In the genomic region with DNA sequence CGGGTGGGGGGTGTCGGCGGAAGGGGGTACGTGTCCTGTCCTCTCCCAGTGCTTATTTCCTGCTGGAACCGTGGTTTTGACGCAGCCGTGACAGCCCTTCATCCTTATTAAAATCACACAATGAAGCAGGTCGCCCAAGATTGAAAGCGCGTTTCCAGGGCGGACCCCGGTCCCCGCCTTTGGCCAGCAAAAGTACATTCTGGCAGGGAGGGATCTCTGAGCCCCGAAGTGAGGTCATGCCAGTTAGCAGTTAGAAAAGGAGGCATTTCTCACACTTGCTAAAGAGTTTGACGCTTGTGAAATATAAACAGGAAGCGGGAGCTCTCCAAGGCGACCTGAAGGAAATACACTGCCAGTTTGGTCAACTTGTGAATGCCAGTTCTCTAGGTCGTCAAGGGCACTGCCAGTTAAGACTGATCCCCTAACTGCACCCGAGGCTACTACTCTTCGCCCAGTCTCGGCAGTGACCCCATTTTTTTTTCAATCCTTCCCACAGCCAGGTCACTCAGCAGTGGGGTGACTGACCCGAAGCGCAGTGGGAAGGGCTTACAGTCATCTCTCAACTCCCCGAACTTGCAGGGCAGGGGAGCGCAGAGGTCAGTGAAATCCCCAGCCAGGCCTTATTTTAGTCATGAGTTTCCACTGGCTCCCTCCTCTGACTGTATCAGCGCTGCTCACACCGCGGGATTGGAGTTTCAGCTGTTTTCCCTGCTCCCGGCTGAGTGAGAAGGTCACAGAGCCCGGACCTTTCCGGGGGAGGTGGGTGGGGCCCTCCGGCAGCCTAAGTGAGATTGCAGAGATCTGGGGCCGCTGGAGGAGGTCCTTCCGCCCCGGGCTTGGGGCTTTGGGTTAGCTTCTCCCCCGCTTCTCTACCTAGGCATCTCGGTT, we compare ENCODE assay signal across 8 cellular contexts. TPM values are rescaled to one million over a fixed set of nuclear protein-coding genes. Genes with fewer than 3 reads are reported as not detected.
DNase-seq lines count a peak whose midpoint lies in the region; ATAC-seq and TF ChIP-seq lines count a peak whose summit lies in the region.

No MANE protein-coding gene starts in this region.

- no peaks in the 10 kb centered on the region for H3K9me2 ChIP-seq in OCI-LY1 (ENCODE audit: low read depth, low read length)

- intact Hi-C loops in activated T-helper 1 cell treated with anti-CD3 and anti-CD28 coated beads, Interleukin-12 subunit alpha, Interleukin-12 subunit beta, Interleukin-2, Interleukin-4 antibody, amounts not matched to agents 30 ng/mL and 10 ng/mL and 1 ng/mL, durations not matched to agents 14 hours and 24 hours and 36 hours (cut with micrococcal nuclease) = loop anchor here (1.0 to 2.0 kb wide), 10 partner anchors 50 to 266 kb away; a partner anchor contains a TSS

- no peaks in the 10 kb centered on the region for H3K27me3 Mint-ChIP-seq in activated T-helper 1 cell treated with anti-CD3 and anti-CD28 coated beads, Interleukin-12 subunit alpha, Interleukin-12 subunit beta, Interleukin-2, Interleukin-4 antibody, amounts not matched to agents 30 ng/mL and 10 ng/mL and 1 ng/mL, durations not matched to agents 14 hours and 24 hours and 36 hours (ENCODE audit: insufficient read depth)
- H3K27me3 Mint-ChIP-seq in naive thymus-derived CD8-positive, alpha-beta T cell = no peaks in the 10 kb centered on the region

- H3K27me3 ChIP-seq in OCI-LY1 (ENCODE audit: insufficient read depth, low read length) = no peaks in the 10 kb centered on the region
- H3K27me3 ChIP-seq in fibroblast of lung (ENCODE audit: control insufficient read depth, insufficient read depth, low read length) = no peaks in the 10 kb centered on the region

- peak overlapping the region; percentile 63 for H3K4me2 ChIP-seq in OCI-LY1 (ENCODE audit: low read length)
- peak overlapping the region; percentile 84 for H3K4me2 ChIP-seq in fibroblast of lung (ENCODE audit: extremely low read depth, insufficient read depth, low read length)

- H3K9me3 Mint-ChIP-seq in activated T-helper 1 cell treated with anti-CD3 and anti-CD28 coated beads, Interleukin-12 subunit alpha, Interleukin-12 subunit beta, Interleukin-2, Interleukin-4 antibody, amounts not matched to agents 30 ng/mL and 10 ng/mL and 1 ng/mL, durations not matched to agents 14 hours and 24 hours and 36 hours = peaks cover 17% of the 10 kb centered on the region
- no peaks in the 10 kb centered on the region for H3K9me3 Mint-ChIP-seq in naive thymus-derived CD8-positive, alpha-beta T cell

- H3K79me2 ChIP-seq in OCI-LY1 (ENCODE audit: insufficient read depth, low read length) (no peaks in the 10 kb centered on the region), fibroblast of lung (ENCODE audit: control insufficient read depth, insufficient read depth, low read length) (peaks cover 22% of the 10 kb centered on the region)

- DNase-seq in activated T-helper 1 cell treated with anti-CD3 and anti-CD28 coated beads, Interleukin-12 subunit alpha, Interleukin-12 subunit beta, Interleukin-2, Interleukin-4 antibody, amounts not matched to agents 30 ng/mL and 10 ng/mL and 1 ng/mL, durations not matched to agents 14 hours and 24 hours and 36 hours (ENCODE audit: low spot score) = peak; percentile 76
- DNase-seq in fibroblast of lung (ENCODE audit: low read depth in 2 of 2) = peak; percentile 86 to 88
- DNase-seq in naive thymus-derived CD8-positive, alpha-beta T cell = peak in 6 of 10 donors; percentile 34 to 65 (median 51)
- peak; percentile 94 for DNase-seq in stromal cell of bone marrow (ENCODE audit: low read depth)
- no peak for DNase-seq in DMS153 treated with DMSO at 0.1 percent for 48 hours (lab: John Stamatoyannopoulos, UW; ENCODE audit: unreplicated experiment)

- no peak overlapping the region for H3K27ac ChIP-seq in OCI-LY1 (ENCODE audit: low read depth, low read length, poor library complexity, severe bottlenecking)
- peak overlapping the region; percentile 86 for H3K27ac ChIP-seq in fibroblast of lung (ENCODE audit: insufficient read depth, low read length)

- H3K27ac Mint-ChIP-seq in activated T-helper 1 cell treated with anti-CD3 and anti-CD28 coated beads, Interleukin-12 subunit alpha, Interleukin-12 subunit beta, Interleukin-2, Interleukin-4 antibody, amounts not matched to agents 30 ng/mL and 10 ng/mL and 1 ng/mL, durations not matched to agents 14 hours and 24 hours and 36 hours = peak overlapping the region; percentile 100
- H3K27ac Mint-ChIP-seq in naive thymus-derived CD8-positive, alpha-beta T cell = peak overlapping the region; percentile 75 to 100 (median 92)

- H3K9ac ChIP-seq in OCI-LY1 (ENCODE audit: low read length) (peak overlapping the region; percentile 2; the same call in 1 of the 2 replicates), fibroblast of lung (ENCODE audit: insufficient read depth, low read length) (peak overlapping the region; percentile 87)

- ATAC-seq in GM18858 (IDR thresholded peaks at IDR 0.05; ENCODE audit: unreplicated experiment) = peak; percentile 33
- peak; percentile 42 for ATAC-seq in HG02885 (IDR thresholded peaks at IDR 0.05; ENCODE audit: poor library complexity, unreplicated experiment)
- ATAC-seq in naive thymus-derived CD8-positive, alpha-beta T cell = peak; percentile 17 to 19

- no peaks in the 10 kb centered on the region for H3F3A ChIP-seq in OCI-LY1 (ENCODE audit: insufficient read depth, low read length)

- TF ChIP-seq CTCF in OCI-LY1 (IDR thresholded peaks at IDR 0.05; ENCODE audit: low read length) (no peak), fibroblast of lung (conservative IDR thresholded peaks at IDR 0.05 in 1 of 2, IDR thresholded peaks at IDR 0.05 in 1 of 2; ENCODE audit: low read depth in 1 of 2, low read length in 2 of 2) (peak in 1 of 2 donors; percentile 22)

- H3K4me3 ChIP-seq in OCI-LY1 (ENCODE audit: low read depth, low read length, poor library complexity, severe bottlenecking) (peak overlapping the region; percentile 58), fibroblast of lung (replicated peaks in 1 of 4; ENCODE audit: control extremely low read depth in 1 of 4, insufficient read depth in 1 of 4, low read depth in 3 of 4, low read length in 4 of 4) (peak overlapping the region; percentile 19 to 70 (median 58))

- H3K36me3 ChIP-seq in OCI-LY1 (ENCODE audit: insufficient read depth, low read length) (no peaks in the 10 kb centered on the region), fibroblast of lung (ENCODE audit: control insufficient read depth, insufficient read depth, low read length) (no peaks in the 10 kb centered on the region)

- H3K9me3 ChIP-seq in OCI-LY1 (ENCODE audit: low read length) (no peaks in the 10 kb centered on the region), fibroblast of lung (ENCODE audit: control insufficient read depth, insufficient read depth, low read depth, low read length) (no peaks in the 10 kb centered on the region)

- H3K4me1 ChIP-seq in OCI-LY1 (ENCODE audit: insufficient read depth, low read length, severe bottlenecking) (peaks cover 23% of the 10 kb centered on the region), fibroblast of lung (ENCODE audit: control insufficient read depth, extremely low read depth, insufficient read depth, low read length) (peaks cover 6% of the 10 kb centered on the region)

- H4K20me1 ChIP-seq in OCI-LY1 (ENCODE audit: insufficient read depth, low read length) (no peaks in the 10 kb centered on the region), fibroblast of lung (ENCODE audit: control insufficient read depth, extremely low read depth, insufficient read depth, low read length) (no peaks in the 10 kb centered on the region)

- peaks cover 39% of the 10 kb centered on the region for H3K4me1 Mint-ChIP-seq in activated T-helper 1 cell treated with anti-CD3 and anti-CD28 coated beads, Interleukin-12 subunit alpha, Interleukin-12 subunit beta, Interleukin-2, Interleukin-4 antibody, amounts not matched to agents 30 ng/mL and 10 ng/mL and 1 ng/mL, durations not matched to agents 14 hours and 24 hours and 36 hours (ENCODE audit: low read depth)
- H3K4me1 Mint-ChIP-seq in naive thymus-derived CD8-positive, alpha-beta T cell = peaks cover 16 to 57% (median 40%) of the 10 kb centered on the region in 4 donors

- H3K4me3 Mint-ChIP-seq in activated T-helper 1 cell treated with anti-CD3 and anti-CD28 coated beads, Interleukin-12 subunit alpha, Interleukin-12 subunit beta, Interleukin-2, Interleukin-4 antibody, amounts not matched to agents 30 ng/mL and 10 ng/mL and 1 ng/mL, durations not matched to agents 14 hours and 24 hours and 36 hours = peak overlapping the region; percentile 91
- peak overlapping the region; percentile 80 to 97 (median 92) for H3K4me3 Mint-ChIP-seq in naive thymus-derived CD8-positive, alpha-beta T cell

- H2AFZ ChIP-seq in OCI-LY1 (ENCODE audit: low read length) = no peak overlapping the region
- no peak overlapping the region for H2AFZ ChIP-seq in fibroblast of lung (ENCODE audit: low read length)

- peaks cover 32% of the 10 kb centered on the region for H3K36me3 Mint-ChIP-seq in activated T-helper 1 cell treated with anti-CD3 and anti-CD28 coated beads, Interleukin-12 subunit alpha, Interleukin-12 subunit beta, Interleukin-2, Interleukin-4 antibody, amounts not matched to agents 30 ng/mL and 10 ng/mL and 1 ng/mL, durations not matched to agents 14 hours and 24 hours and 36 hours (ENCODE audit: low read depth)
- peaks cover 0 to 9% (median 0%) of the 10 kb centered on the region in 3 donors for H3K36me3 Mint-ChIP-seq in naive thymus-derived CD8-positive, alpha-beta T cell

- POLR2A ChIA-PET in naive thymus-derived CD8-positive, alpha-beta T cell (lab: Charles Lee) = interaction anchor here (0.6 to 1.7 kb wide), 7 partner anchors 10 to 227 kb away, joined by 3 to 6 read pairs (median 3); no protein-coding TSS in a partner anchor

RNA-seq across cellular contexts. Expression of a gene that starts 2.0 kb away (rescaled TPM):
- total RNA-seq in activated T-helper 1 cell treated with anti-CD3 and anti-CD28 coated beads, Interleukin-12 subunit alpha, Interleukin-12 subunit beta, Interleukin-2, Interleukin-4 antibody, amounts not matched to agents 30 ng/mL and 10 ng/mL and 1 ng/mL, durations not matched to agents 14 hours and 24 hours and 36 hours = 449 and 458 TPM in 2 replicates
- total RNA-seq in fibroblast of lung = 12.8 and 16.7 TPM in 2 replicates
- 20.8 and 28.4 TPM in 2 replicates for polyA plus RNA-seq in fibroblast of lung
- 20.9 and 37.6 TPM in 2 replicates for polyA plus RNA-seq in fibroblast of lung (2012)
- 46.1 and 68.2 TPM in 2 replicates for polyA minus RNA-seq in fibroblast of lung (ENCODE audit: low replicate concordance)
- 1 to 10 TPM; 4.5 to 5.1 TPM for total RNA-seq in naive thymus-derived CD8-positive, alpha-beta T cell
- polyA plus RNA-seq in naive thymus-derived CD8-positive, alpha-beta T cell = 1 to 10 TPM; 1.1 to 10.0 (median 1.8) TPM

Comparison
In these comparisons a context has a peak if more than half of its experiments do, and no peak if none do; other contexts are left out.
1. RNA of a gene that starts 2.0 kb away (total RNA-seq): 449 to 458 TPM in activated T-helper 1 cell treated with anti-CD3 and anti-CD28 coated beads, Interleukin-12 subunit alpha, Interleukin-12 subunit beta, Interleukin-2, Interleukin-4 antibody, amounts not matched to agents 30 ng/mL and 10 ng/mL and 1 ng/mL, durations not matched to agents 14 hours and 24 hours and 36 hours; 12.8 to 16.7 TPM in fibroblast of lung and 4.5 to 5.1 TPM in naive thymus-derived CD8-positive, alpha-beta T cell; every median in the first group is over 10 times any median in the second.
2. Peak in every context shown above with its lines, with median percentiles within 50 percentile points of each other: ATAC-seq.